In genomic region chr9:34980181-34980761, GRCh38 we compare ENCODE assay signal across 29 cellular contexts. TPM values are rescaled to one million over a fixed set of nuclear protein-coding genes. Genes with fewer than 3 reads are reported as not detected.
"Had no signal": no experiment of that assay in that cellular context is flagged by ENCODE, and none has a peak within 500 bp of the region (broad histone marks: within the 10 kb centered on the region; RNA-seq: fewer than 3 reads in every experiment).

No MANE protein-coding gene starts in this region.

- H3K4me1 ChIP-seq: breast epithelium, esophagus muscularis mucosa, foreskin keratinocyte, gastrocnemius medialis had no signal

- H3K9me3 ChIP-seq: ascending aorta, breast epithelium, esophagus muscularis mucosa, gastrocnemius medialis, heart left ventricle had no signal

- DNase-seq: activated CD4-positive, alpha-beta memory T cell treated with anti-CD3 and anti-CD28 coated beads for 36 hours; activated CD4-positive, alpha-beta T cell treated with anti-CD3 and anti-CD28 coated beads for 36 hours; activated CD4-positive, alpha-beta T cell treated with anti-CD3 and anti-CD28 coated beads, Interleukin-2, amount 10 ng/mL, durations not matched to agents 24 days and 14 days; activated CD8-positive, alpha-beta memory T cell treated with anti-CD3 and anti-CD28 coated beads, Interleukin-2, amount 10 ng/mL, durations not matched to agents 7 days and 5 days; activated CD8-positive, alpha-beta memory T cell treated with anti-CD3 and anti-CD28 coated beads, Interleukin-2, amount 50 U/mL, for 4 hours; activated CD8-positive, alpha-beta T cell treated with anti-CD3 and anti-CD28 coated beads, Interleukin-2, amount 10 ng/mL, durations not matched to agents 7 days and 5 days; activated gamma-delta T cell; activated naive CD4-positive, alpha-beta T cell; activated naive CD4-positive, alpha-beta T cell treated with anti-CD3 and anti-CD28 coated beads, Interleukin-2, amount 10 ng/mL, durations not matched to agents 7 days and 5 days; activated naive CD8-positive, alpha-beta T cell treated with anti-CD3 and anti-CD28 coated beads, Interleukin-2, amount 10 ng/mL, durations not matched to agents 7 days and 5 days; activated T-cell treated with anti-CD3 and anti-CD28 coated beads, Interleukin-2, amount 50 U/mL, for 1 hour; activated T-cell treated with anti-CD3 and anti-CD28 coated beads, Interleukin-2, amount 50 U/mL, for 48 hours; cortex of kidney; dermis blood vessel endothelial cell; effector CD4-positive, alpha-beta T cell; effector memory CD8-positive, alpha-beta T cell; erythroblast; foreskin keratinocyte; gastrocnemius medialis; glutamatergic neuron; heart left ventricle; T-helper 2 cell had no signal

- H3K27ac ChIP-seq: ascending aorta, breast epithelium, cardiac muscle cell, esophagus muscularis mucosa, foreskin keratinocyte, gastrocnemius medialis, heart left ventricle, VCaP had no signal

- H3K27me3 ChIP-seq: ascending aorta, breast epithelium, cardiac muscle cell, gastrocnemius medialis, heart left ventricle had no signal

- H3K36me3 ChIP-seq: ascending aorta, breast epithelium, cardiac muscle cell, esophagus muscularis mucosa, gastrocnemius medialis, heart left ventricle had no signal

- H3K4me3 ChIP-seq: ascending aorta, breast epithelium, cardiac muscle cell, esophagus muscularis mucosa, gastrocnemius medialis, heart left ventricle had no signal

RNA-seq across cellular contexts. Expression of gene PHF24, which starts 22.2 kb away (rescaled TPM):
- total RNA-seq: activated CD8-positive, alpha-beta memory T cell treated with anti-CD3 and anti-CD28 coated beads for 36 hours; activated CD8-positive, alpha-beta memory T cell treated with anti-CD3 and anti-CD28 coated beads, Interleukin-2, amount 10 ng/mL, durations not matched to agents 7 days and 5 days; activated CD8-positive, alpha-beta T cell treated with anti-CD3 and anti-CD28 coated beads, Interleukin-2, amount 10 ng/mL, durations not matched to agents 7 days and 5 days; activated naive CD8-positive, alpha-beta T cell treated with anti-CD3 and anti-CD28 coated beads, Interleukin-2, amount 10 ng/mL, durations not matched to agents 7 days and 5 days; ascending aorta; dermis blood vessel endothelial cell; T-helper 1 cell treated with Interleukin-12 subunit alpha and Interleukin-12 subunit beta and Interleukin-4 antibody, amounts not matched to agents 30 ng/mL and 1 ng/mL, for 36 hours had no signal
